Comparison of ENCODE assay signal across 9 cellular contexts in the genomic region with DNA sequence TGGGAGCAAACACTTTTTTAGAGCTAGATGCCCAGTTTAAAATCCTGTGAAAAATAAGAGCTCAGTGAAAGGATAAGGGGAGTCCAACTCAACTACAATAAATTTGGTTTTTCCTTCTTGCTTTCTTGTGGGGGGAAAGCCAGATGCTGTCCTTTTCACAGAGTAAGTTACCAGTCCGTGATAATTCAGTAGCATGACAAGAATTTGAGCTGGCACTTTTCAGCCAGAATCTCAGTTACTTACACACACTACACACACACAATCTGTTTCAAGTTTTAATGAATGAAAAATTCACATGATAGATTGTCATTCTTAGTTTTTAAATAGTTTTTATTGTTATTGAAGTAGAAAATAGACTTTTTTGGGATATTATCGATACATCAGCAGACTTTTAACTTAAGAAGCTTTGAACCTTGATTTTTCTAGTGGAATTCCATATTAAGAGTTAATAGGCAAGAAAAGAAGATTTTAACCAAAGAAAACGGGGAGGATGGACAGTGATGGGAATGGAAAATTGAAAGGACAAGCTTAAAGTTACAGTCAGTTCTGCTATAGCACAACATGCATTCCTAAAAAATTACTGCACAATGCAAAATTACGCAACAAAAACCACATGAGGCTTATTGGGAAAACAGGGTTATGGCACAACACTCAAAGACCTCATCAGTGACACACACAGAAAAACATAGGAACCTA. TPM values are rescaled to one million over a fixed set of nuclear protein-coding genes. Genes with fewer than 3 reads are reported as not detected.
DNase-seq lines count a peak whose midpoint lies in the region; TF ChIP-seq lines count a peak whose summit lies in the region.
"Had no signal": no experiment of that assay in that cellular context is flagged by ENCODE, and none has a peak within 500 bp of the region (broad histone marks: within the 10 kb centered on the region; RNA-seq: fewer than 3 reads in every experiment).

No MANE protein-coding gene starts in this region.

- H3K4me1 ChIP-seq in uterus: peaks cover 4 to 5% of the 10 kb centered on the region in 2 donors

- TF ChIP-seq POLR2A in uterus (IDR thresholded peaks at IDR 0.05): no peak

- peak overlapping the region; percentile 41 for H3K4me3 Mint-ChIP-seq in activated naive CD4-positive, alpha-beta T cell treated with anti-CD3 and anti-CD28 coated beads, Interleukin-2, amount 50 U/mL, for 24 hours

- H3K4me1 Mint-ChIP-seq in activated naive CD4-positive, alpha-beta T cell treated with anti-CD3 and anti-CD28 coated beads, Interleukin-2, amount 50 U/mL, for 24 hours: peaks cover 98% of the 10 kb centered on the region

- TF ChIP-seq CTCF in uterus (IDR thresholded peaks at IDR 0.05): no peak

- H3K27ac Mint-ChIP-seq in activated naive CD4-positive, alpha-beta T cell treated with anti-CD3 and anti-CD28 coated beads, Interleukin-2, amount 50 U/mL, for 24 hours: peak overlapping the region; percentile 96

- intact Hi-C loops in uterus (cut with DNase I; ENCODE audit: low total_unique reads): no loop called here

- no peaks in the 10 kb centered on the region for H3K27me3 ChIP-seq in uterus

- H3K27me3 Mint-ChIP-seq in activated naive CD4-positive, alpha-beta T cell treated with anti-CD3 and anti-CD28 coated beads, Interleukin-2, amount 50 U/mL, for 24 hours: no peaks in the 10 kb centered on the region

- H3K36me3 Mint-ChIP-seq in activated naive CD4-positive, alpha-beta T cell treated with anti-CD3 and anti-CD28 coated beads, Interleukin-2, amount 50 U/mL, for 24 hours: peaks cover 9% of the 10 kb centered on the region

- H3K4me3 ChIP-seq in uterus: no peak overlapping the region

- DNase-seq in activated naive CD4-positive, alpha-beta T cell treated with Interleukin-2 at 50 U/mL for 16 hours: no peak
- DNase-seq in amniotic stem cell (lab: John Stamatoyannopoulos, UW): peak; percentile 60
- DNase-seq in kidney glomerular epithelial cell (lab: John Stamatoyannopoulos, UW): peak; percentile 24
- DNase-seq in uterus: peak in 1 of 2 donors; percentile 36
- DNase-seq in NCI-H1417 treated with DMSO at 0.1 percent for 48 hours (lab: John Stamatoyannopoulos, UW): no peak
- no peak for DNase-seq in COLO668 (lab: John Stamatoyannopoulos, UW; ENCODE audit: unreplicated experiment)
- no peak for DNase-seq in DMS 273 treated with DMSO at 0.1 percent for 48 hours (lab: John Stamatoyannopoulos, UW)
- DNase-seq: DMS79 treated with DMSO at 0.1 percent for 48 hours had no signal

- H3K9me3 Mint-ChIP-seq in activated naive CD4-positive, alpha-beta T cell treated with anti-CD3 and anti-CD28 coated beads, Interleukin-2, amount 50 U/mL, for 24 hours: no peaks in the 10 kb centered on the region

- peak overlapping the region; percentile 9 to 55 for H3K27ac ChIP-seq in uterus

- H3K36me3 ChIP-seq in uterus: no peaks in the 10 kb centered on the region

- no peaks in the 10 kb centered on the region for H3K9me3 ChIP-seq in uterus

RNA-seq across cellular contexts. Expression of a gene that starts 47.0 kb away (rescaled TPM):
- total RNA-seq in uterus: 10 to 100 TPM; 49.2 to 72.1 (median 65.0) TPM

Comparison
In these comparisons a context has a peak if more than half of its experiments do, and no peak if none do; other contexts are left out.
1. DNase-seq: peak in amniotic stem cell (single experiment) and kidney glomerular epithelial cell (single experiment); none in activated naive CD4-positive, alpha-beta T cell treated with Interleukin-2 at 50 U/mL for 16 hours (single experiment), NCI-H1417 treated with DMSO at 0.1 percent for 48 hours (single experiment), COLO668 (single experiment) and DMS 273 treated with DMSO at 0.1 percent for 48 hours (single experiment).